In the genomic region with DNA sequence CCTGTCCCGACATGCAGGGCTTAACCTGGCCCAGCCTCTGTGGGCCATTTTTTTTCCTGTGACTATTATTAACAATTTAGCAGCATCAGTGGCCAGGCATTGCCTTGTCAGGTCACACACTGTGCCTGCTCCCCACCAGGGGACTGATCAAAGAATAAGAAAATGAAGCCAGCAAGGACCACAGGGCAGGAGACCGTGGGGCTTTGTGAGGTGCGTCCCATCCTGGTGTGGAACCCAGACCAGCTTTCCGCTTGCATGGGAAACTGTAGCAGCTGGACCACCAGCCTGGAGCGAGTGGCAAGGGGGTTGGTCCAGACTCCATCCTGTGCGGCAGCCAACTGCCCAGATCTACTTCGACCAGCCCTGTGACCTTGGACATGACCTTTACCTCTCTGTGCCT, we compare ENCODE assay signal across 16 cellular contexts.
DNase-seq lines count a peak whose midpoint lies in the region; ATAC-seq, FAIRE-seq and TF ChIP-seq lines count a peak whose summit lies in the region.
"Had no signal": no experiment of that assay in that cellular context is flagged by ENCODE, and none has a peak within 500 bp of the region (broad histone marks: within the 10 kb centered on the region; RNA-seq: fewer than 3 reads in every experiment).

No MANE protein-coding gene starts in this region.

- no peak overlapping the region for H3K23ac ChIP-seq in neuronal stem cell (ENCODE audit: low read depth, low read length, poor library complexity)

- H3K4me1 ChIP-seq in A549: peaks cover 22% of the 10 kb centered on the region
- peaks cover 11% of the 10 kb centered on the region for H3K4me1 ChIP-seq in RWPE2 (ENCODE audit: insufficient read depth, poor library complexity, severe bottlenecking)
- H3K4me1 ChIP-seq in neuronal stem cell (ENCODE audit: control insufficient read depth in 2 of 2, insufficient read depth in 1 of 2, low read depth in 1 of 2, low read length in 2 of 2): no peaks in the 10 kb centered on the region
- peaks cover 23% of the 10 kb centered on the region for H3K4me1 ChIP-seq in testis
- H3K4me1 ChIP-seq: BE2C, HAP-1 had no signal

- peaks cover 2% of the 10 kb centered on the region for H3K9me3 ChIP-seq in A549
- H3K9me3 ChIP-seq in RWPE2 (ENCODE audit: severe bottlenecking): no peaks in the 10 kb centered on the region
- H3K9me3 ChIP-seq in neuronal stem cell (replicated peaks in 1 of 2; ENCODE audit: control insufficient read depth in 2 of 2, insufficient read depth in 1 of 2, low read depth in 1 of 2, low read length in 2 of 2): no peaks in the 10 kb centered on the region
- H3K9me3 ChIP-seq in testis: no peaks in the 10 kb centered on the region
- H3K9me3 ChIP-seq: BE2C, HAP-1 had no signal

- H2BK5ac ChIP-seq in neuronal stem cell (ENCODE audit: low read length): no peak overlapping the region

- no peak overlapping the region for H3K4ac ChIP-seq in neuronal stem cell (ENCODE audit: low read length)

- peak overlapping the region; percentile 14 for H2BK15ac ChIP-seq in neuronal stem cell (ENCODE audit: low read length)

- no peak overlapping the region for H3K14ac ChIP-seq in neuronal stem cell (ENCODE audit: low read length)

- no peaks in the 10 kb centered on the region for H3K27me3 ChIP-seq in RWPE2 (ENCODE audit: insufficient read depth, poor library complexity, severe bottlenecking)
- H3K27me3 ChIP-seq in neuronal stem cell (ENCODE audit: control insufficient read depth in 3 of 3, insufficient read depth in 3 of 3, low read depth in 1 of 3, low read length in 3 of 3): no peaks in the 10 kb centered on the region
- H3K27me3 ChIP-seq in testis: no peaks in the 10 kb centered on the region
- H3K27me3 ChIP-seq: BE2C had no signal

- no peak overlapping the region for H2AK5ac ChIP-seq in neuronal stem cell (ENCODE audit: low read depth, low read length)

- H3K18ac ChIP-seq in neuronal stem cell (ENCODE audit: low read length): peak overlapping the region; percentile 22

- 91% methylated on average over 7 of the region's 7 CpGs for WGBS in A549 (ENCODE audit: missing lambda C conversion rate)
- no CpG with 5 or more reads among the region's 7 CpGs for WGBS in neuronal stem cell (ENCODE audit: extremely low coverage in 2 of 2, insufficient read length in 2 of 2, insufficient replicate concordance in 1 of 2), 2 donors
- 84 to 93% methylated on average over 7 of the region's 7 CpGs for WGBS in testis, 2 donors

- no peak for DNase-seq in A549 (ENCODE audit: low read depth in 1 of 2, low spot score in 1 of 2)
- DNase-seq in RWPE2 (ENCODE audit: low spot score): peak; percentile 64
- no peak for DNase-seq in neuronal stem cell (ENCODE audit: low spot score)
- peak; percentile 4 for DNase-seq in testis
- no peak for DNase-seq in foreskin fibroblast
- no peak for DNase-seq in NCI-H524 treated with DMSO at 0.1 percent for 48 hours (lab: John Stamatoyannopoulos, UW)
- DNase-seq: BE2C; CD4-positive, alpha-beta memory T cell; DMS79; GOT3 had no signal

- POLR2A ChIA-PET in A549 (lab: Yijun Ruan, JAX): no interaction called here

- no peak for TF ChIP-seq RAD21 in A549 (conservative IDR thresholded peaks at IDR 0.05 in 1 of 2, IDR thresholded peaks at IDR 0.05 in 1 of 2)

- no peak overlapping the region for H3K9ac ChIP-seq in neuronal stem cell (ENCODE audit: low read depth, low read length, poor library complexity)

- no peak overlapping the region for H4K91ac ChIP-seq in neuronal stem cell (ENCODE audit: low read depth, low read length, poor library complexity)

- intact Hi-C loops in testis (cut with DNase I; ENCODE audit: low total_unique reads): no loop called here

- no peak overlapping the region for H2BK12ac ChIP-seq in neuronal stem cell (ENCODE audit: low read length)

- H3K4me3 ChIP-seq in A549 (no peak overlapping the region), RWPE2 (ENCODE audit: severe bottlenecking) (no peak overlapping the region), neuronal stem cell (ENCODE audit: low read length in 2 of 2) (no peak overlapping the region), testis (no peak overlapping the region), foreskin fibroblast (ENCODE audit: low read depth in 1 of 2, low read length in 2 of 2) (no peak overlapping the region)
- H3K4me3 ChIP-seq: GM12878, HAP-1 had no signal

- H4K8ac ChIP-seq in neuronal stem cell (ENCODE audit: low read depth, low read length): no peak overlapping the region

- H2AFZ ChIP-seq in neuronal stem cell (ENCODE audit: low read length): no peak overlapping the region

- H3K27ac ChIP-seq in A549: peak overlapping the region; percentile 93 to 97; a peak in 4 of 6 replicates
- H3K27ac ChIP-seq in RWPE2 (ENCODE audit: poor library complexity, severe bottlenecking): no peak overlapping the region
- H3K27ac ChIP-seq in neuronal stem cell (replicated peaks; ENCODE audit: low read length): no peak overlapping the region
- H3K27ac ChIP-seq in testis: no peak overlapping the region
- H3K27ac ChIP-seq: C4-2B, HL-60 had no signal

- H3K36me3 ChIP-seq in RWPE2 (ENCODE audit: low read depth): no peaks in the 10 kb centered on the region
- H3K36me3 ChIP-seq in neuronal stem cell (replicated peaks in 1 of 2; ENCODE audit: control insufficient read depth in 2 of 2, insufficient read depth in 2 of 2, low read length in 2 of 2): no peaks in the 10 kb centered on the region
- no peaks in the 10 kb centered on the region for H3K36me3 ChIP-seq in testis (ENCODE audit: low read depth, missing control alignments)
- H3K36me3 ChIP-seq: BE2C, HAP-1 had no signal

- CTCF ChIA-PET in A549 (lab: Yijun Ruan, JAX): no interaction called here

- TF ChIP-seq POLR2A in A549 (IDR thresholded peaks at IDR 0.05; ENCODE audit: low read length) (no peak), testis (IDR thresholded peaks at IDR 0.05) (no peak)

- no peak for TF ChIP-seq CTCF in A549 (IDR thresholded peaks at IDR 0.05)
- no peak for TF ChIP-seq CTCF in RWPE2 (IDR thresholded peaks at IDR 0.05; ENCODE audit: poor library complexity, severe bottlenecking)
- no peak for TF ChIP-seq CTCF in testis (IDR thresholded peaks at IDR 0.05)
- no peak for TF ChIP-seq CTCF in foreskin fibroblast (IDR thresholded peaks at IDR 0.05; ENCODE audit: low read depth, low read length)

- H3K4me2 ChIP-seq in A549: no peak overlapping the region
- H3K4me2 ChIP-seq in neuronal stem cell (ENCODE audit: insufficient read depth, low read length, poor library complexity, severe bottlenecking): no peak overlapping the region

- FAIRE-seq in A549 (lab: Jason Lieb, UNC): no peak
- FAIRE-seq: A204.1, GM12878 had no signal

- TF ChIP-seq EP300 in A549 (IDR thresholded peaks at IDR 0.05): no peak

- no peak overlapping the region for H2BK120ac ChIP-seq in neuronal stem cell (ENCODE audit: low read depth, low read length)

- ATAC-seq in A549 (no peak), RWPE2 (ENCODE audit: low read depth) (no peak), HG03378 (IDR thresholded peaks at IDR 0.05; ENCODE audit: unreplicated experiment) (no peak)
- ATAC-seq: GM12878 had no signal

- H3K79me1 ChIP-seq in neuronal stem cell (ENCODE audit: low read depth, low read length): no peaks in the 10 kb centered on the region

TF ChIP-seq in A549, 52 proteins besides CTCF, POLR2A, EP300 and RAD21:
- TF ChIP-seq HOXB13 (CRISPR knock-in tag; IDR thresholded peaks at IDR 0.05; ENCODE audit: low read depth): no peak
- TF ChIP-seq NR3C1 (IDR thresholded peaks at IDR 0.05): no peak
- TF ChIP-seq, protein P1, sequence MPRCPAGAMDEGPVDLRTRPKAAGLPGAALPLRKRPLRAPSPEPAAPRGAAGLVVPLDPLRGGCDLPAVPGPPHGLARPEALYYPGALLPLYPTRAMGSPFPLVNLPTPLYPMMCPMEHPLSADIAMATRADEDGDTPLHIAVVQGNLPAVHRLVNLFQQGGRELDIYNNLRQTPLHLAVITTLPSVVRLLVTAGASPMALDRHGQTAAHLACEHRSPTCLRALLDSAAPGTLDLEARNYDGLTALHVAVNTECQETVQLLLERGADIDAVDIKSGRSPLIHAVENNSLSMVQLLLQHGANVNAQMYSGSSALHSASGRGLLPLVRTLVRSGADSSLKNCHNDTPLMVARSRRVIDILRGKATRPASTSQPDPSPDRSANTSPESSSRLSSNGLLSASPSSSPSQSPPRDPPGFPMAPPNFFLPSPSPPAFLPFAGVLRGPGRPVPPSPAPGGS (IDR thresholded peaks at IDR 0.05): no peak
- TF ChIP-seq GATA3 (IDR thresholded peaks at IDR 0.05; ENCODE audit: borderline replicate concordance): no peak
- TF ChIP-seq MAZ (IDR thresholded peaks at IDR 0.05; ENCODE audit: borderline replicate concordance, low read depth, low read length): no peak
- TF ChIP-seq RNF2 (IDR thresholded peaks at IDR 0.05; ENCODE audit: borderline replicate concordance, low read depth): no peak

Comparison
In these comparisons a context has a peak if more than half of its experiments do, and no peak if none do; other contexts are left out.
1. DNase-seq: peak in RWPE2 (single experiment) and testis (single experiment); none in A549 (0 of 2), neuronal stem cell (single experiment), foreskin fibroblast (0 of 2) and NCI-H524 treated with DMSO at 0.1 percent for 48 hours (single experiment).
2. H3K27ac ChIP-seq: peak in A549 (2 of 2); none in RWPE2 (single experiment), neuronal stem cell (single experiment) and testis (0 of 2).